Comparison of ENCODE assay signal across 10 cellular contexts in the genomic region with DNA sequence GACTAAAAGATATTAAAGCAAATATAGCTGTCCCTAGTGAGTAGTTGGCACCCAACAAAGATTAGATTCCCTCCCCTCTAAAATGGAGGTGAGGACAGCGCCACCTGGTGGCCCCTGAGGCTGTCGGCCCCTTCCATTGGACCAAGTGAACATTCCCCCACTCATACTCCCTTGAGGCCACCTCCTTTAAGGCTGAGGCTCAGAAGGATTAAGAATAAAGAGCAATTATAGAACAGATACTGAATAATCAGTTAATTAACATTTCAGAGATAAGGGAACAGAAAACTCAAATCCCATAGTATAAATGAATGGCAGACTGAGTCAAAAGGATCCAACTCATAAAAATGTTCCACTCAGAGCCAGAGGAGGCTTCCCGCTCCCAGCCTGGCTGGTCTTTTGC.
A peak's percentile ranks its signal among the peaks of the same experiment; 100 is the strongest.
DNase-seq lines count a peak whose midpoint lies in the region; ATAC-seq lines count a peak whose summit lies in the region.
"Had no signal": no experiment of that assay in that cellular context is flagged by ENCODE, and none has a peak within 500 bp of the region (broad histone marks: within the 10 kb centered on the region; RNA-seq: fewer than 3 reads in every experiment).

No MANE protein-coding gene starts in this region.

- in situ Hi-C loops in Caki2 (cut with HindIII; ENCODE audit: low pct_unique_long_range_greater_than_20kb, low sequenced_read_pairs), result no loop called here

- DNase-seq in Caki2 (ENCODE audit: low read depth), result peak; percentile 17
- DNase-seq in Jurkat, Clone E6-1 (ENCODE audit: low read depth, low spot score), result peak; percentile 32
- peak; percentile 18 for DNase-seq in activated T-cell treated with anti-CD3 and anti-CD28 coated beads, Interleukin-2, amount 50 U/mL, for 1 hour
- no peak for DNase-seq in left lobe of liver (ENCODE audit: low spot score)
- DNase-seq in central memory CD4-positive, alpha-beta T cell, result no peak
- no peak for DNase-seq in NCI-H2029 (lab: John Stamatoyannopoulos, UW)
- DNase-seq in midbrain (lab: John Stamatoyannopoulos, UW), result no peak

- ATAC-seq in GM19351 (IDR thresholded peaks at IDR 0.05; ENCODE audit: unreplicated experiment), result peak; percentile 50
- ATAC-seq in left lobe of liver, result peak; percentile 55
- ATAC-seq: left colon had no signal

- H3K4me3 ChIP-seq in Jurkat, Clone E6-1 (ENCODE audit: low read length), result no peak overlapping the region
- H3K4me3 ChIP-seq: SJSA1 had no signal

Comparison
In these comparisons a context has a peak if more than half of its experiments do, and no peak if none do; other contexts are left out.
1. DNase-seq: peak in Caki2 (single experiment), Jurkat, Clone E6-1 (single experiment) and activated T-cell treated with anti-CD3 and anti-CD28 coated beads, Interleukin-2, amount 50 U/mL, for 1 hour (single experiment); none in left lobe of liver (single experiment), central memory CD4-positive, alpha-beta T cell (single experiment), NCI-H2029 (single experiment) and midbrain (single experiment).